8 cellular contexts compared by ENCODE assay signal in the genomic region with DNA sequence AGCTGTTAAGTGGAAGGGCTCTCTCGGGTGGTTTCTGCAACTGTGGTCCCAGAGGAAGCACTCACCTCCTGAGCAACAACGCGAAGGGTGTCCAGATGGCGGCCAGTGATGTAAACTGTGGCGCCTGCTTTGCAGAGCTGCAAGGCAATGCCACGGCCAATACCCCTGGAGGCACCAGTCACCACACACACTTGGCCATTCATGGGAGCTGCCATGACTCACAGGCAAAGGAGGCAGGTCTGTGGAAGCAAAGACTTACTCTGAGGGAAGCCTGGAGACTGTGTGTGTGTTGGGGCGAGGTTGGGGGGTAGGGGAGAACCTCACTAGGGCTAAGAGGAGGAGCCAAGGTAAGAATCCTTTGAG. TPM values are rescaled to one million over a fixed set of nuclear protein-coding genes. Genes with fewer than 3 reads are reported as not detected.
DNase-seq lines count a peak whose midpoint lies in the region.

No MANE protein-coding gene starts in this region.

- H3K9me3 ChIP-seq in NT2/D1 (ENCODE audit: insufficient read depth, low read length) (no peaks in the 10 kb centered on the region), mononuclear cell (ENCODE audit: low read depth, low read length) (no peaks in the 10 kb centered on the region)

- peaks cover 45% of the 10 kb centered on the region for H3K36me3 ChIP-seq in NT2/D1 (ENCODE audit: insufficient read depth, insufficient read length, low read length)

- intact Hi-C loops in dendritic cell treated with granulocyte-macrophage colony-stimulating factor and Interleukin-4, amounts not matched to agents 40 ng/mL and 50 ng/mL, for 4 days (cut with micrococcal nuclease): no loop called here

- H3K27me3 Mint-ChIP-seq in activated naive CD4-positive, alpha-beta T cell treated with anti-CD3 and anti-CD28 coated beads, Interleukin-2, amount 50 U/mL, for 24 hours: no peaks in the 10 kb centered on the region
- H3K27me3 Mint-ChIP-seq in dendritic cell treated with granulocyte-macrophage colony-stimulating factor and Interleukin-4, amounts not matched to agents 40 ng/mL and 50 ng/mL, for 4 days: no peaks in the 10 kb centered on the region

- no peak for DNase-seq in activated naive CD4-positive, alpha-beta T cell treated with Interleukin-2 at 50 U/mL for 16 hours
- DNase-seq in NT2/D1 (ENCODE audit: low read depth, low spot score) (no peak), activated gamma-delta T cell treated with Interleukin-2 at 50 U/mL for 16 hours (no peak), NCI-H510A (lab: John Stamatoyannopoulos, UW) (no peak), NCI-H1048 (lab: John Stamatoyannopoulos, UW) (no peak)

- peaks cover 46% of the 10 kb centered on the region for H3K4me1 Mint-ChIP-seq in activated naive CD4-positive, alpha-beta T cell treated with anti-CD3 and anti-CD28 coated beads, Interleukin-2, amount 50 U/mL, for 24 hours
- H3K4me1 Mint-ChIP-seq in dendritic cell treated with granulocyte-macrophage colony-stimulating factor and Interleukin-4, amounts not matched to agents 40 ng/mL and 50 ng/mL, for 4 days (ENCODE audit: low read depth): peaks cover 43% of the 10 kb centered on the region

- peak overlapping the region; percentile 80 for H3K27ac Mint-ChIP-seq in activated naive CD4-positive, alpha-beta T cell treated with anti-CD3 and anti-CD28 coated beads, Interleukin-2, amount 50 U/mL, for 24 hours
- peak overlapping the region; percentile 88 for H3K27ac Mint-ChIP-seq in dendritic cell treated with granulocyte-macrophage colony-stimulating factor and Interleukin-4, amounts not matched to agents 40 ng/mL and 50 ng/mL, for 4 days

- H3K4me3 ChIP-seq in NT2/D1 (ENCODE audit: insufficient read length, low read depth): peak overlapping the region; percentile 53
- H3K4me3 ChIP-seq in mononuclear cell (ENCODE audit: low read length): peak overlapping the region; percentile 68

- peaks cover 6% of the 10 kb centered on the region for H3K4me1 ChIP-seq in NT2/D1 (ENCODE audit: insufficient read depth, insufficient read length)
- peaks cover 45% of the 10 kb centered on the region for H3K4me1 ChIP-seq in mononuclear cell (ENCODE audit: insufficient read depth, low read length)

- H3K27me3 ChIP-seq in NT2/D1 (ENCODE audit: insufficient read depth, insufficient read length) (no peaks in the 10 kb centered on the region), mononuclear cell (ENCODE audit: insufficient read depth, low read length) (no peaks in the 10 kb centered on the region)

- H3K4me3 Mint-ChIP-seq in activated naive CD4-positive, alpha-beta T cell treated with anti-CD3 and anti-CD28 coated beads, Interleukin-2, amount 50 U/mL, for 24 hours: peak overlapping the region; percentile 97
- H3K4me3 Mint-ChIP-seq in dendritic cell treated with granulocyte-macrophage colony-stimulating factor and Interleukin-4, amounts not matched to agents 40 ng/mL and 50 ng/mL, for 4 days: peak overlapping the region; percentile 88

- peak overlapping the region; percentile 65 for H3K9ac ChIP-seq in NT2/D1 (ENCODE audit: insufficient read length, low read depth)

- no peaks in the 10 kb centered on the region for H3K9me3 Mint-ChIP-seq in activated naive CD4-positive, alpha-beta T cell treated with anti-CD3 and anti-CD28 coated beads, Interleukin-2, amount 50 U/mL, for 24 hours
- no peaks in the 10 kb centered on the region for H3K9me3 Mint-ChIP-seq in dendritic cell treated with granulocyte-macrophage colony-stimulating factor and Interleukin-4, amounts not matched to agents 40 ng/mL and 50 ng/mL, for 4 days

- peaks cover 13% of the 10 kb centered on the region for H3K36me3 Mint-ChIP-seq in activated naive CD4-positive, alpha-beta T cell treated with anti-CD3 and anti-CD28 coated beads, Interleukin-2, amount 50 U/mL, for 24 hours
- peaks cover 79% of the 10 kb centered on the region for H3K36me3 Mint-ChIP-seq in dendritic cell treated with granulocyte-macrophage colony-stimulating factor and Interleukin-4, amounts not matched to agents 40 ng/mL and 50 ng/mL, for 4 days (ENCODE audit: low read depth)

RNA-seq across cellular contexts. Expression of gene DHRS1, which starts 0.7 kb away (rescaled TPM):
- 10.4 TPM for total RNA-seq in mononuclear cell

RNA-seq across cellular contexts. Expression of gene NOP9, which starts 0.8 kb away (rescaled TPM):
- total RNA-seq in mononuclear cell: 11.2 TPM

RNA-seq across cellular contexts. Expression of gene CIDEB, which starts 8.9 kb away (rescaled TPM):
- total RNA-seq in mononuclear cell: 14.4 TPM

RNA-seq across cellular contexts. Expression of gene LTB4R2, which starts 11.1 kb away (rescaled TPM):
- 12.6 TPM for total RNA-seq in mononuclear cell

RNA-seq across cellular contexts. Expression of gene LTB4R, which starts 12.4 kb away (rescaled TPM):
- total RNA-seq in mononuclear cell: 12.5 TPM
